11 cellular contexts compared by ENCODE assay signal in the genomic region with DNA sequence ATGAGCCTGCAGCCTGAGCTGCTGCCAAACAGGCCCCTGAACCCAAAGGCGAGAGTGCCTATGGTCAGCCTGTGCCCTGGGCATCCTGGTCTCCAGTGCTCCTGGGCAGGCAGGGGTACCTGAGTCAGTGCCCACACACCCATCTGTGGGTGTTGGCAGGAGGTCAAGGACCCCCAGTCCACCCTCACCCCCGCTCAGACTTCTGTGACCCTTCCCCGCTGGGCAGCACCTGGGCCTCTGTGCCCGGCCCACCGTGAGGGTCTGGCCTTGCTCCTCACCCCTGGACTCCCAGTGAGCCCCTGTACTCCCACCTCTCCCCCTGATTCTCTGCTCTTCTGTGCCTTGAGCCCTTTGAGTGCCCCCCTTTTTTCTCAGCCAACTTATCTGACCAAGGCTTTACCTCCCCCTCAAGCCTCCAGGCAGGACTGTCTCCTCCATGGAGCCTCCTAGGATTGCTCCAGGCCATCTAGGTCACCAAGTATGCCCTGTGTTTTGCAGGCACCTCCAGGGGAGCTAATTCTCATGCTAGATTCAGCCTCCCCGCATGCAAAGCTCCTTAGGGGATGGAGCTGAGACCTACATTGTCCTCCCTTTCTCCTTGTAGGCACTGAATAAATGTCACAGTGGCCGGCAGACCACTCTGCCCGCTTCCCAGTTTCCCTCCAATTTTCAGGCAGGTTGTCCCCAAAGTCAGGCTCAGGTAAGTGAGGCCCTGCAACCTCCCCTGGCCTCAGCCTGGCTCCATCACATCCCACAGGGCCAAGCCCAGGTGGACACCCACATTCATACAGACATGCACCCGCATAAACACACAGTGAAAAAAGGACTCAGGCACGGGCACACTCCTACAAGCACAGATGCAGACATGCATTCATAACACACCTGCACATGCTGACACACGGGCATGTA. TPM values are rescaled to one million over a fixed set of nuclear protein-coding genes. Genes with fewer than 3 reads are reported as not detected.
A peak's percentile ranks its signal among the peaks of the same experiment; 100 is the strongest.
DNase-seq lines count a peak whose midpoint lies in the region; ATAC-seq and TF ChIP-seq lines count a peak whose summit lies in the region.
"Had no signal": no experiment of that assay in that cellular context is flagged by ENCODE, and none has a peak within 500 bp of the region (broad histone marks: within the 10 kb centered on the region; RNA-seq: fewer than 3 reads in every experiment).

No MANE protein-coding gene starts in this region.

- H3K9me3 ChIP-seq in OCI-LY3 (ENCODE audit: insufficient read depth, low read length), result no peaks in the 10 kb centered on the region
- no peaks in the 10 kb centered on the region for H3K9me3 ChIP-seq in endodermal cell (ENCODE audit: control insufficient read depth, low read length)
- no peaks in the 10 kb centered on the region for H3K9me3 ChIP-seq in spleen
- H3K9me3 ChIP-seq: vagina had no signal

- intact Hi-C loops in spleen (cut with DNase I; ENCODE audit: low total_unique reads) (no loop called here), Calu3 (cut with micrococcal nuclease; ENCODE audit: unreplicated experiment) (no loop called here)

- H3K4me1 ChIP-seq in GM23338 (ENCODE audit: insufficient read depth) (peaks cover 32% of the 10 kb centered on the region; the same call in 1 of the 2 replicates), OCI-LY3 (ENCODE audit: low read length) (peaks cover 36% of the 10 kb centered on the region), endodermal cell (ENCODE audit: control insufficient read depth, insufficient read depth, low read length) (peaks cover 5% of the 10 kb centered on the region), spleen (peaks cover 0 to 23% (median 13%) of the 10 kb centered on the region in 6 donors)

- 0 out of 2 replicates have a peak overlapping the region, but pooled peaks have one; percentile 43 for H3K4me2 ChIP-seq in GM23338
- H3K4me2 ChIP-seq in OCI-LY3 (ENCODE audit: low read length), result peak overlapping the region; percentile 82

- H3K9me2 ChIP-seq in GM23338 (ENCODE audit: insufficient read depth), result no peaks in the 10 kb centered on the region

- TF ChIP-seq POLR2A in spleen (IDR thresholded peaks at IDR 0.05), result no peak

- H4K20me1 ChIP-seq in GM23338 (replicated peaks; ENCODE audit: insufficient read depth) (no peaks in the 10 kb centered on the region), OCI-LY3 (ENCODE audit: insufficient read depth, low read length) (no peaks in the 10 kb centered on the region)

- 81 to 84% methylated on average over 4 to 11 of the region's 11 CpGs for whole genome bisulfite sequencing in endodermal cell (ENCODE audit: insufficient coverage in 1 of 2, insufficient read length in 1 of 2), 2 experiments
- 81 to 92% (median 88%) methylated on average over 10 to 11 of the region's 11 CpGs for WGBS in spleen, 5 donors

- no peaks in the 10 kb centered on the region; the same call in 2 of the 3 replicates for H3K36me3 Mint-ChIP-seq in GM23338 (ENCODE audit: low read depth)
- H3K36me3 Mint-ChIP-seq in endodermal cell (ENCODE audit: low read depth), result no peaks in the 10 kb centered on the region
- peaks cover 9% of the 10 kb centered on the region for H3K36me3 Mint-ChIP-seq in Calu3 (ENCODE audit: insufficient read depth, unreplicated experiment)

- H3K9me3 Mint-ChIP-seq in GM23338 (no peaks in the 10 kb centered on the region; the same call in 2 of the 3 replicates), endodermal cell (no peaks in the 10 kb centered on the region), Calu3 (ENCODE audit: low read depth, unreplicated experiment) (no peaks in the 10 kb centered on the region)
- H3K9me3 Mint-ChIP-seq: activated CD4-positive, alpha-beta T cell treated with anti-CD3 and anti-CD28 coated beads, Interleukin-2, amount 10 ng/mL, durations not matched to agents 24 days and 14 days had no signal

- peaks cover 37% of the 10 kb centered on the region for H3K27me3 Mint-ChIP-seq in GM23338 (ENCODE audit: insufficient read depth, low read depth, poor library complexity)
- H3K27me3 Mint-ChIP-seq in endodermal cell (ENCODE audit: insufficient read depth), result no peaks in the 10 kb centered on the region
- no peaks in the 10 kb centered on the region for H3K27me3 Mint-ChIP-seq in Calu3 (ENCODE audit: unreplicated experiment)

- H3K27ac Mint-ChIP-seq in GM23338 (peak overlapping the region; percentile 59), endodermal cell (peak overlapping the region; percentile 41), Calu3 (ENCODE audit: unreplicated experiment) (no peak overlapping the region)
- H3K27ac Mint-ChIP-seq: activated CD4-positive, alpha-beta T cell treated with anti-CD3 and anti-CD28 coated beads, Interleukin-2, amount 10 ng/mL, durations not matched to agents 24 days and 14 days had no signal

- H3K9ac ChIP-seq in OCI-LY3 (ENCODE audit: low read length), result peak overlapping the region; percentile 30
- H3K9ac ChIP-seq in endodermal cell (ENCODE audit: extremely low read depth, low read length, poor library complexity, severe bottlenecking), result no peak overlapping the region

- no peak overlapping the region for H3K4me3 ChIP-seq in GM23338
- peak overlapping the region; percentile 71 for H3K4me3 ChIP-seq in OCI-LY3 (ENCODE audit: low read length)
- no peak overlapping the region for H3K4me3 ChIP-seq in endodermal cell (ENCODE audit: low read length)
- H3K4me3 ChIP-seq in spleen, result no peak overlapping the region
- H3K4me3 ChIP-seq: skin epidermis, vagina had no signal

- H3K36me3 ChIP-seq in GM23338 (ENCODE audit: insufficient read depth) (no peaks in the 10 kb centered on the region), OCI-LY3 (replicated peaks; ENCODE audit: low read depth, low read length) (no peaks in the 10 kb centered on the region), endodermal cell (ENCODE audit: control insufficient read depth, insufficient read depth, low read length) (no peaks in the 10 kb centered on the region), spleen (no peaks in the 10 kb centered on the region)
- H3K36me3 ChIP-seq: vagina had no signal

- BruUV-seq in Calu3 (replicated peaks; lab: Mats Ljungman, UMichigan), result no TSS peak

- H3K27ac ChIP-seq in GM23338 (ENCODE audit: low read depth) (no peak overlapping the region), OCI-LY3 (ENCODE audit: low read length) (no peak overlapping the region; the same call in 1 of the 2 replicates), endodermal cell (ENCODE audit: low read depth, low read length) (no peak overlapping the region), spleen (peak overlapping the region in 1 of 8 donors; percentile 32)
- H3K27ac ChIP-seq: skin epidermis, vagina had no signal

- CTCF ChIA-PET in Calu3 (lab: Charles Lee), result interaction anchor here (0.6 to 1.7 kb wide), 3 partner anchors 9 to 28 kb away, joined by 3 to 5 read pairs (median 4); no protein-coding TSS in a partner anchor

- peaks cover 54% of the 10 kb centered on the region for H3K4me1 Mint-ChIP-seq in GM23338
- peaks cover 19% of the 10 kb centered on the region for H3K4me1 Mint-ChIP-seq in endodermal cell
- H3K4me1 Mint-ChIP-seq in Calu3 (ENCODE audit: low read depth, unreplicated experiment), result peaks cover 5% of the 10 kb centered on the region

- peak overlapping the region; percentile 63; the same call in 1 of the 2 replicates for H2AFZ ChIP-seq in GM23338
- no peak overlapping the region for H2AFZ ChIP-seq in OCI-LY3 (ENCODE audit: low read depth, low read length)

- ATAC-seq in GM23338, result no peak

- no peak for TF ChIP-seq CTCF in GM23338 (conservative IDR thresholded peaks at IDR 0.05; ENCODE audit: low read depth in 2 of 2)
- TF ChIP-seq CTCF in OCI-LY3 (IDR thresholded peaks at IDR 0.05; ENCODE audit: low read depth, low read length), result no peak
- no peak for TF ChIP-seq CTCF in endodermal cell (conservative IDR thresholded peaks at IDR 0.05)
- no peak for TF ChIP-seq CTCF in spleen (IDR thresholded peaks at IDR 0.05 in 8 of 11, conservative IDR thresholded peaks at IDR 0.05 in 3 of 11)
- TF ChIP-seq CTCF in Calu3 (IDR thresholded peaks at IDR 0.05; ENCODE audit: unreplicated experiment), result no peak

- DNase-seq in GM23338 (ENCODE audit: low spot score) (no peak), endodermal cell (no peak), spleen (peak; percentile 59), Calu3 (no peak), ecto neural progenitor cell (ENCODE audit: low spot score) (no peak), SW 1271 (lab: John Stamatoyannopoulos, UW) (no peak)
- DNase-seq: NCI-H187 had no signal

- H3F3A ChIP-seq in GM23338 (replicated peaks; ENCODE audit: low read depth), result 0 out of 2 replicates have a peak, but pooled peaks cover 23% of the 10 kb centered on the region

- H3K79me2 ChIP-seq in GM23338 (replicated peaks; ENCODE audit: insufficient read depth) (no peaks in the 10 kb centered on the region), OCI-LY3 (ENCODE audit: low read length) (peaks cover 8% of the 10 kb centered on the region; the same call in 1 of the 2 replicates)

- H3K4me3 Mint-ChIP-seq in GM23338 (peak overlapping the region; percentile 82), endodermal cell (peak overlapping the region; percentile 59), Calu3 (ENCODE audit: low read depth, unreplicated experiment) (no peak overlapping the region)
- H3K4me3 Mint-ChIP-seq: activated CD4-positive, alpha-beta T cell treated with anti-CD3 and anti-CD28 coated beads, Interleukin-2, amount 10 ng/mL, durations not matched to agents 24 days and 14 days had no signal

- no peaks in the 10 kb centered on the region for H3K27me3 ChIP-seq in GM23338 (ENCODE audit: insufficient read depth)
- no peaks in the 10 kb centered on the region for H3K27me3 ChIP-seq in OCI-LY3 (ENCODE audit: low read depth, low read length)
- no peaks in the 10 kb centered on the region for H3K27me3 ChIP-seq in endodermal cell (ENCODE audit: control insufficient read depth, insufficient read depth, low read length, poor library complexity, severe bottlenecking)
- H3K27me3 ChIP-seq in spleen (replicated peaks in 1 of 7), result peaks cover 0 to 2% (median 0%) of the 10 kb centered on the region in 7 donors
- H3K27me3 ChIP-seq: vagina had no signal

TF ChIP-seq in GM23338, 12 proteins besides CTCF, POLR2A, EP300 and RAD21 (continues in another document):
- TF ChIP-seq JUNB (IDR thresholded peaks at IDR 0.05; ENCODE audit: unreplicated experiment) (no peak), EZH2phosphoT487 (IDR thresholded peaks at IDR 0.05; ENCODE audit: unreplicated experiment) (no peak), EZH2 (IDR thresholded peaks at IDR 0.05; ENCODE audit: low read depth, unreplicated experiment) (no peak)

RNA-seq across cellular contexts. Expression of a gene that starts 21.9 kb away (rescaled TPM):
- total RNA-seq in GM23338 (2014; rRNA removed; shearing (Covaris generic)), result 1,861 and 2,007 TPM in 2 replicates
- 8,990 and 10,188 TPM in 2 replicates for polyA plus RNA-seq in GM23338 (2016; fragmentation: Nextera tagmentation; extraction: Ambion mirVana)
- 1,000 to 10,000 TPM; 1,233 to 1,450 TPM for total RNA-seq in endodermal cell
- 1,679 TPM for polyA plus RNA-seq in endodermal cell (2013, experiment 1 of 2)
- polyA plus RNA-seq in endodermal cell (2013, experiment 2 of 2), result 1,712 TPM
- total RNA-seq in spleen, result 100 to 1,000 TPM; 509 to 901 (median 767) TPM
- polyA plus RNA-seq in spleen, result 1,000 to 10,000 TPM; 1,653 to 2,114 (median 1,725) TPM
- total RNA-seq in Calu3 (2022), result 1,239 and 1,354 TPM in 2 replicates
